Comparison of ENCODE assay signal across 12 cellular contexts in genomic region chr7:100367676-100368613, GRCh38. TPM values are rescaled to one million over a fixed set of nuclear protein-coding genes. Genes with fewer than 3 reads are reported as not detected.
DNase-seq lines count a peak whose midpoint lies in the region; ATAC-seq and TF ChIP-seq lines count a peak whose summit lies in the region.
"Had no signal": no experiment of that assay in that cellular context is flagged by ENCODE, and none has a peak within 500 bp of the region (broad histone marks: within the 10 kb centered on the region; RNA-seq: fewer than 3 reads in every experiment).

No MANE protein-coding gene starts in this region.

- TF ChIP-seq CTCF in adrenal gland (IDR thresholded peaks at IDR 0.05), result no peak
- no peak for TF ChIP-seq CTCF in mucosa of descending colon (IDR thresholded peaks at IDR 0.05)

- H3K4me3 Mint-ChIP-seq in stimulated activated naive CD8-positive, alpha-beta T cell treated with anti-CD3 and anti-CD28 coated beads, Interleukin-15, Interleukin-2, amounts not matched to agents 100 ng/mL and 50 ng/mL, for 24 hours, result no peak overlapping the region
- H3K4me3 Mint-ChIP-seq: stimulated activated naive CD8-positive, alpha-beta T cell treated with anti-CD3 and anti-CD28 coated beads, Interleukin-15, amount 100 ng/mL, for 72 hours had no signal

- H3K27ac ChIP-seq in adrenal gland (peak overlapping the region in 3 of 5 donors; percentile 16 to 67 (median 53)), aorta (ENCODE audit: low read depth in 1 of 2, low read length in 2 of 2) (no peak overlapping the region)

- H3K27me3 ChIP-seq in adrenal gland (no peaks in the 10 kb centered on the region), aorta (ENCODE audit: control insufficient read depth in 1 of 2, insufficient read depth in 2 of 2, low read length in 1 of 2) (no peaks in the 10 kb centered on the region)

- 75 to 83% (median 82%) methylated on average over 10 to 12 of the region's 12 CpGs for WGBS in adrenal gland, 4 donors
- WGBS in aorta, 2 donors, result 86 to 90% methylated on average over 12 of the region's 12 CpGs

- H3K27me3 Mint-ChIP-seq in stimulated activated naive CD8-positive, alpha-beta T cell treated with anti-CD3 and anti-CD28 coated beads, Interleukin-15, Interleukin-2, amounts not matched to agents 100 ng/mL and 50 ng/mL, for 24 hours, result no peaks in the 10 kb centered on the region
- H3K27me3 Mint-ChIP-seq: stimulated activated naive CD8-positive, alpha-beta T cell treated with anti-CD3 and anti-CD28 coated beads, Interleukin-15, amount 100 ng/mL, for 72 hours had no signal

- H3K36me3 Mint-ChIP-seq in stimulated activated naive CD8-positive, alpha-beta T cell treated with anti-CD3 and anti-CD28 coated beads, Interleukin-15, Interleukin-2, amounts not matched to agents 100 ng/mL and 50 ng/mL, for 24 hours (ENCODE audit: low read depth), result peaks cover 40% of the 10 kb centered on the region

- intact Hi-C loops in adrenal gland (cut with DNase I), result no loop called here
- intact Hi-C loops in mucosa of descending colon (cut with DNase I, micrococcal nuclease), result no loop called here
- intact Hi-C loops in aorta (cut with DNase I), result no loop called here

- no peak for TF ChIP-seq POLR2A in adrenal gland (IDR thresholded peaks at IDR 0.05)

- H3K4me3 ChIP-seq in adrenal gland (no peak overlapping the region), mucosa of descending colon (no peak overlapping the region), aorta (ENCODE audit: low read length in 2 of 2) (no peak overlapping the region)

- ATAC-seq in stimulated activated naive CD8-positive, alpha-beta T cell treated with anti-CD3 and anti-CD28 coated beads, Interleukin-15, Interleukin-2, amounts not matched to agents 100 U/mL and 50 U/mL, for 24 hours, result no peak
- ATAC-seq in mucosa of descending colon, result peak; percentile 37
- ATAC-seq in aorta (ENCODE audit: low FRiP score), result no peak

- H3K4me1 ChIP-seq in adrenal gland (replicated peaks in 1 of 2) (peaks cover 0 to 4% of the 10 kb centered on the region in 2 donors), mucosa of descending colon (ENCODE audit: low read depth) (no peaks in the 10 kb centered on the region), aorta (ENCODE audit: control insufficient read depth in 1 of 2, insufficient read depth in 2 of 2, low read length in 2 of 2) (no peaks in the 10 kb centered on the region)

- peaks cover 0 to under 1% of the 10 kb centered on the region in 2 donors for H3K36me3 ChIP-seq in adrenal gland (replicated peaks in 1 of 2)
- no peaks in the 10 kb centered on the region for H3K36me3 ChIP-seq in mucosa of descending colon (ENCODE audit: low read depth)
- no peaks in the 10 kb centered on the region for H3K36me3 ChIP-seq in aorta (ENCODE audit: control insufficient read depth in 1 of 2, insufficient read depth in 2 of 2, low read length in 1 of 2)

- H3K9me3 Mint-ChIP-seq in stimulated activated naive CD8-positive, alpha-beta T cell treated with anti-CD3 and anti-CD28 coated beads, Interleukin-15, Interleukin-2, amounts not matched to agents 100 ng/mL and 50 ng/mL, for 24 hours, result no peaks in the 10 kb centered on the region
- H3K9me3 Mint-ChIP-seq: stimulated activated naive CD8-positive, alpha-beta T cell treated with anti-CD3 and anti-CD28 coated beads, Interleukin-15, amount 100 ng/mL, for 72 hours had no signal

- H3K9me3 ChIP-seq in adrenal gland (replicated peaks in 1 of 3) (no peaks in the 10 kb centered on the region), mucosa of descending colon (no peaks in the 10 kb centered on the region), aorta (ENCODE audit: control insufficient read depth, low read length) (no peaks in the 10 kb centered on the region)

- H3K27ac Mint-ChIP-seq in stimulated activated naive CD8-positive, alpha-beta T cell treated with anti-CD3 and anti-CD28 coated beads, Interleukin-15, Interleukin-2, amounts not matched to agents 100 ng/mL and 50 ng/mL, for 24 hours, result peak overlapping the region; percentile 88

- H3K4me1 Mint-ChIP-seq in stimulated activated naive CD8-positive, alpha-beta T cell treated with anti-CD3 and anti-CD28 coated beads, Interleukin-15, Interleukin-2, amounts not matched to agents 100 ng/mL and 50 ng/mL, for 24 hours (ENCODE audit: low read depth), result peaks cover 80% of the 10 kb centered on the region

- DNase-seq in stimulated activated naive CD8-positive, alpha-beta T cell treated with anti-CD3 and anti-CD28 coated beads, Interleukin-15, Interleukin-2, amounts not matched to agents 100 U/mL and 50 U/mL, for 24 hours, result no peak
- peak in 3 of 7 donors; percentile 30 to 64 (median 49) for DNase-seq in adrenal gland
- DNase-seq in mucosa of descending colon, result peak; percentile 23 to 66 (median 29)
- peak; percentile 69 to 79 for DNase-seq in aorta
- DNase-seq in NCI-H1694 (lab: John Stamatoyannopoulos, UW), result no peak
- no peak for DNase-seq in middle frontal gyrus (ENCODE audit: extremely low spot score, low spot score)
- no peak for DNase-seq in activated effector memory CD4-positive, alpha-beta T cell treated with anti-CD3 and anti-CD28 coated beads, Interleukin-2, amount 50 U/mL, for 16 hours
- DNase-seq: activated T-cell treated with anti-CD3 and anti-CD28 coated beads for 4 hours; NCI-H82; stimulated activated CD4-positive, alpha-beta T cell treated with anti-CD3 and anti-CD28 coated beads, Interleukin-12 subunit alpha, Interleukin-12 subunit beta, amount 100 ng/mL, for 4 hours; stimulated activated naive CD8-positive, alpha-beta T cell treated with anti-CD3 and anti-CD28 coated beads, Interleukin-15, amount 100 ng/mL, for 72 hours had no signal

RNA-seq across cellular contexts. Expression of gene PILRA, which starts 5.3 kb away (rescaled TPM):
- 10 to 100 TPM in 5 of 8 donors, 1 to 10 TPM in 3; 3.4 to 18.9 (median 12.5) TPM for total RNA-seq in adrenal gland
- 10 to 100 TPM in 2 of 3 donors, 1 to 10 TPM in 1; 5.1 to 17.3 (median 11.9) TPM for polyA plus RNA-seq in adrenal gland
- total RNA-seq in mucosa of descending colon, result 10 to 100 TPM in 1 of 3 donors, 1 to 10 TPM in 2; 4.2 to 15.9 (median 7.8) TPM
- total RNA-seq in aorta, result 10 to 100 TPM; 11.2 to 21.5 TPM
- 10 to 100 TPM in 1 of 2 donors, 1 to 10 TPM in 1; 5.8 to 10.6 TPM for polyA plus RNA-seq in aorta

RNA-seq across cellular contexts. Expression of gene PILRB, which starts 10.0 kb away (rescaled TPM):
- total RNA-seq in adrenal gland (100 to 1,000 TPM in 1 of 8 donors, 10 to 100 TPM in 6, 1 to 10 TPM in 1; 8.7 to 115 (median 30.2) TPM), mucosa of descending colon (10 to 100 TPM; 36.4 to 95.3 (median 54.3) TPM), aorta (10 to 100 TPM; 30.7 to 51.2 TPM)
- polyA plus RNA-seq in adrenal gland (100 to 1,000 TPM in 2 of 3 donors, 10 to 100 TPM in 1; 10.4 to 403 (median 296) TPM), aorta (100 to 1,000 TPM in 1 of 2 donors, 10 to 100 TPM in 1; 13.9 to 186 TPM)

Comparison
In these comparisons a context has a peak if more than half of its experiments do, and no peak if none do; other contexts are left out.
1. DNase-seq: peak in mucosa of descending colon (3 of 3) and aorta (2 of 2); none in stimulated activated naive CD8-positive, alpha-beta T cell treated with anti-CD3 and anti-CD28 coated beads, Interleukin-15, Interleukin-2, amounts not matched to agents 100 U/mL and 50 U/mL, for 24 hours (single experiment), NCI-H1694 (single experiment), middle frontal gyrus (single experiment) and activated effector memory CD4-positive, alpha-beta T cell treated with anti-CD3 and anti-CD28 coated beads, Interleukin-2, amount 50 U/mL, for 16 hours (single experiment).
2. H3K27ac ChIP-seq: peak in adrenal gland (3 of 5); none in aorta (0 of 2).